1 cellular context compared by ENCODE assay signal in genomic region chr6:94785514-94785913, GRCh38.
TF ChIP-seq lines count a peak whose summit lies in the region.

No MANE protein-coding gene starts in this region.

TF ChIP-seq in GM12878, 131 proteins besides CTCF, POLR2A, EP300 and RAD21 (continued from another document):
- TF ChIP-seq BCL3 (IDR thresholded peaks at IDR 0.05; ENCODE audit: borderline replicate concordance, insufficient read depth, low read depth, low read length, poor library complexity, severe bottlenecking) (no peak), NRF1 (conservative IDR thresholded peaks at IDR 0.05; ENCODE audit: low read depth, low read length) (no peak)
